9 cellular contexts compared by ENCODE assay signal in genomic region chr15:33476076-33476475, GRCh38.
"Had no signal": no experiment of that assay in that cellular context is flagged by ENCODE, and none has a peak within 500 bp of the region (broad histone marks: within the 10 kb centered on the region; RNA-seq: fewer than 3 reads in every experiment).

No MANE protein-coding gene starts in this region.

- H3K27ac Mint-ChIP-seq: GM23338, H9, IgD-negative memory B cell had no signal

- H2AFZ ChIP-seq: GM23338 had no signal

- H3K4me1 Mint-ChIP-seq: GM23338, H9, IgD-negative memory B cell had no signal

- H3K27me3 Mint-ChIP-seq: IgD-negative memory B cell had no signal

- DNase-seq: H9, HCEC 1CT, KBM-7 had no signal

- H3K36me3 Mint-ChIP-seq: IgD-negative memory B cell had no signal

- H3K4me3 Mint-ChIP-seq: GM23338, H9 had no signal

- FAIRE-seq: H1, H54, HepG2 had no signal

- H3K27ac ChIP-seq: HL-60 had no signal

- H3K4me2 ChIP-seq: GM23338 had no signal

- ATAC-seq: GM23338, HepG2 had no signal

- H3K4me3 ChIP-seq: GM23338 had no signal
